In the genomic region with DNA sequence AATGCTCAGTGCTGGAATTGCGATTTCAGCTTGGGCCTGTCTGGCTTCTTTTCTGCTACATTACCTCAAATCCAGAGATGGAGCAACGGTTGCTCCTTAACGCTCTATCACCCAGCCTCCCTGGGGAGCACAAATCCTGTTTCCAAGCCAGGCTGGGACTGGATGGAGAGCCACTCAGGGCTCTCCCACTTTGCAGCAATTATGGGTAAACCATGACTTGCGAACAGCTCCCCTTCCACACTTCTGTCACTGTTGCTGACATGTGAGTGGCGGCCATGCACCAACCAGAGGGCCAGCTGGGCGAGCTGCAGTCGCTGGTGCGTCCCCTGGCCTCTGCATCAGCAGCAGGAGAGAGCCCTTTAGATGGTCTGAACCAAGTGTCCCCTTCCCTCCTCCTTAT, we compare ENCODE assay signal across 15 cellular contexts.
DNase-seq lines count a peak whose midpoint lies in the region; ATAC-seq, FAIRE-seq and TF ChIP-seq lines count a peak whose summit lies in the region.
"Had no signal": no experiment of that assay in that cellular context is flagged by ENCODE, and none has a peak within 500 bp of the region (broad histone marks: within the 10 kb centered on the region; RNA-seq: fewer than 3 reads in every experiment).

No MANE protein-coding gene starts in this region.

- peak overlapping the region; percentile 70 for H2AFZ ChIP-seq in neuronal stem cell (ENCODE audit: low read length)

- no peak overlapping the region for H3K18ac ChIP-seq in neuronal stem cell (ENCODE audit: low read length)

- no peak overlapping the region for H2BK5ac ChIP-seq in neuronal stem cell (ENCODE audit: low read length)

- H3K36me3 ChIP-seq in heart left ventricle: no peaks in the 10 kb centered on the region
- H3K36me3 ChIP-seq in ascending aorta: no peaks in the 10 kb centered on the region
- no peaks in the 10 kb centered on the region for H3K36me3 ChIP-seq in neuronal stem cell (replicated peaks in 1 of 2; ENCODE audit: control insufficient read depth in 2 of 2, insufficient read depth in 2 of 2, low read length in 2 of 2)
- H3K36me3 ChIP-seq in pancreas: no peaks in the 10 kb centered on the region
- H3K36me3 ChIP-seq: SJSA1 had no signal

- WGBS in heart left ventricle, 4 donors: 84 to 85% (median 84%) methylated on average over 8 of the region's 8 CpGs
- no CpG with 5 or more reads among the region's 8 CpGs for WGBS in neuronal stem cell (ENCODE audit: extremely low coverage in 2 of 2, insufficient read length in 2 of 2, insufficient replicate concordance in 1 of 2), 2 donors
- WGBS in pancreas, 2 donors: 84 to 90% methylated on average over 8 of the region's 8 CpGs

- no peak overlapping the region for H3K14ac ChIP-seq in neuronal stem cell (ENCODE audit: low read length)

- FAIRE-seq in pancreas (lab: Jason Lieb, UNC): no peak
- FAIRE-seq: urothelium cell line had no signal

- H3K79me1 ChIP-seq in neuronal stem cell (ENCODE audit: low read depth, low read length): no peaks in the 10 kb centered on the region

- intact Hi-C loops in left ventricle myocardium superior (cut with micrococcal nuclease): no loop called here
- intact Hi-C loops in heart left ventricle (cut with DNase I): no loop called here
- intact Hi-C loops in ascending aorta (cut with DNase I): no loop called here
- intact Hi-C loops in pancreas (cut with DNase I): no loop called here

- H3K27me3 ChIP-seq in heart left ventricle (no peaks in the 10 kb centered on the region), ascending aorta (no peaks in the 10 kb centered on the region), neuronal stem cell (ENCODE audit: control insufficient read depth in 3 of 3, insufficient read depth in 3 of 3, low read depth in 1 of 3, low read length in 3 of 3) (peaks cover 0 to 11% (median 0%) of the 10 kb centered on the region in 3 experiments), pancreas (no peaks in the 10 kb centered on the region)
- H3K27me3 ChIP-seq: SJSA1 had no signal

- no peak overlapping the region for H2AK5ac ChIP-seq in neuronal stem cell (ENCODE audit: low read depth, low read length)

- H3K4me3 ChIP-seq in heart left ventricle (no peak overlapping the region), ascending aorta (no peak overlapping the region), neuronal stem cell (ENCODE audit: low read length in 2 of 2) (no peak overlapping the region), pancreas (no peak overlapping the region)
- H3K4me3 ChIP-seq: SJSA1 had no signal

- DNase-seq in left ventricle myocardium superior: no peak
- no peak for DNase-seq in heart left ventricle
- DNase-seq in ascending aorta (ENCODE audit: low spot score in 2 of 2): no peak
- DNase-seq in neuronal stem cell (ENCODE audit: low spot score): no peak
- no peak for DNase-seq in pancreas
- no peak for DNase-seq in SHP77 (lab: John Stamatoyannopoulos, UW)
- DNase-seq in activated CD4-positive, CD25-positive, alpha-beta regulatory T cell treated with anti-CD3 and anti-CD28 coated beads, Interleukin-2, amount 50 U/mL, for 72 hours: no peak
- no peak for DNase-seq in EL
- DNase-seq: HCEC 1CT, NCI-H1105 treated with DMSO at 0.1 percent for 48 hours, NCI-H510A, posterior cingulate gyrus had no signal

- H2BK12ac ChIP-seq in neuronal stem cell (ENCODE audit: low read length): no peak overlapping the region

- H3K4me1 ChIP-seq in heart left ventricle: peaks cover 0 to 19% (median 8%) of the 10 kb centered on the region in 12 donors
- peaks cover 11 to 13% of the 10 kb centered on the region in 2 donors for H3K4me1 ChIP-seq in ascending aorta
- H3K4me1 ChIP-seq in neuronal stem cell (ENCODE audit: control insufficient read depth in 2 of 2, insufficient read depth in 1 of 2, low read depth in 1 of 2, low read length in 2 of 2): peaks cover 0 to 18% of the 10 kb centered on the region in 2 donors
- H3K4me1 ChIP-seq in pancreas: no peaks in the 10 kb centered on the region
- H3K4me1 ChIP-seq: SJSA1 had no signal

- H3K23ac ChIP-seq in neuronal stem cell (ENCODE audit: low read depth, low read length, poor library complexity): no peak overlapping the region

- H2BK15ac ChIP-seq in neuronal stem cell (ENCODE audit: low read length): no peak overlapping the region

- H3K9ac ChIP-seq in neuronal stem cell (ENCODE audit: low read depth, low read length, poor library complexity): no peak overlapping the region

- H3K4me2 ChIP-seq in neuronal stem cell (ENCODE audit: insufficient read depth, low read length, poor library complexity, severe bottlenecking): no peak overlapping the region

- TF ChIP-seq CTCF in heart left ventricle (IDR thresholded peaks at IDR 0.05): no peak
- TF ChIP-seq CTCF in ascending aorta (IDR thresholded peaks at IDR 0.05): no peak
- no peak for TF ChIP-seq CTCF in pancreas (IDR thresholded peaks at IDR 0.05)

- no peak overlapping the region for H3K4ac ChIP-seq in neuronal stem cell (ENCODE audit: low read length)

- ATAC-seq in left ventricle myocardium superior (peak; percentile 7), heart left ventricle (no peak), pancreas (no peak)
- ATAC-seq: stimulated activated memory B cell treated with anti-CD40 and anti-IgM and Interleukin-4, amounts not matched to agents 10 μg/mL and 1 μg/mL and 100 μg/mL, for 72 hours had no signal

- TF ChIP-seq POLR2A in heart left ventricle (IDR thresholded peaks at IDR 0.05): no peak

- H3K27ac ChIP-seq in heart left ventricle (peak overlapping the region in 2 of 12 donors; percentile 66 to 71), ascending aorta (peak overlapping the region; percentile 78 to 84), neuronal stem cell (replicated peaks; ENCODE audit: low read length) (no peak overlapping the region), pancreas (no peak overlapping the region)
- H3K27ac ChIP-seq: SJSA1 had no signal

- H3K9me3 ChIP-seq in heart left ventricle: peaks cover 0 to 3% (median 0%) of the 10 kb centered on the region in 12 donors
- no peaks in the 10 kb centered on the region for H3K9me3 ChIP-seq in ascending aorta
- peaks cover 0 to 3% of the 10 kb centered on the region in 2 donors for H3K9me3 ChIP-seq in neuronal stem cell (replicated peaks in 1 of 2; ENCODE audit: control insufficient read depth in 2 of 2, insufficient read depth in 1 of 2, low read depth in 1 of 2, low read length in 2 of 2)
- no peaks in the 10 kb centered on the region for H3K9me3 ChIP-seq in pancreas
- H3K9me3 ChIP-seq: SJSA1 had no signal

- H4K8ac ChIP-seq in neuronal stem cell (ENCODE audit: low read depth, low read length): no peak overlapping the region

- no peak overlapping the region for H4K91ac ChIP-seq in neuronal stem cell (ENCODE audit: low read depth, low read length, poor library complexity)

- no peak overlapping the region for H2BK120ac ChIP-seq in neuronal stem cell (ENCODE audit: low read depth, low read length)

Comparison
In these comparisons a context has a peak if more than half of its experiments do, and no peak if none do; other contexts are left out.
1. H3K27ac ChIP-seq: peak in ascending aorta (2 of 2); none in neuronal stem cell (single experiment) and pancreas (0 of 4).